Comparison of ENCODE assay signal across 17 cellular contexts in the genomic region with DNA sequence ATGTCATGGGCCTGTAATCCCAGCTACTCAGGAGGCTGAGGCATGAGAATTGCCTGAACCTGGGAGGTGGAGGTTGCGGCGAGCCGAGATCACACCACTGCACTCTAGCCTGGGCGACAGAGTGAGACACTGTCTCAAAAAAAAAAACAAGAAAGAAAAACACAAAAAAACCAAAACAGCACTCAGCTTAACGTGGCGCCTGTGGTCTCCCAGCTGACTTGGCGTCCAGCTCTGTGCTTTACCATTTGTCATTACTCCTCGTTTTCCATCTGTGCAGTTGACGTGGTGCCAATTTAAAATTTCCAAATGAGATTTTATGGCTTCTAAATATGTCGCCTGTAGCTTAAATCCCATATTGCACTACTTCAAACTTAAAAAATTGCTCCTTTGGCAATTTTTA. TPM values are rescaled to one million over a fixed set of nuclear protein-coding genes. Genes with fewer than 3 reads are reported as not detected.
DNase-seq lines count a peak whose midpoint lies in the region; ATAC-seq, FAIRE-seq and TF ChIP-seq lines count a peak whose summit lies in the region.
"Had no signal": no experiment of that assay in that cellular context is flagged by ENCODE, and none has a peak within 500 bp of the region (broad histone marks: within the 10 kb centered on the region; RNA-seq: fewer than 3 reads in every experiment).

No MANE protein-coding gene starts in this region.

- H3K9me3 ChIP-seq in gastroesophageal sphincter (no peaks in the 10 kb centered on the region), sigmoid colon (no peaks in the 10 kb centered on the region), HepG2 (ENCODE audit: low read length) (no peaks in the 10 kb centered on the region)

- no peak overlapping the region for H3K9ac ChIP-seq in HepG2 (ENCODE audit: insufficient read depth, low read depth, low read length)

- H3K36me3 ChIP-seq in gastroesophageal sphincter (peaks cover 0 to 13% of the 10 kb centered on the region in 2 donors), sigmoid colon (peaks cover 0 to 25% (median 5%) of the 10 kb centered on the region in 4 donors), HepG2 (replicated peaks in 1 of 2; ENCODE audit: control insufficient read depth in 1 of 2, insufficient read depth in 2 of 2, low read length in 2 of 2) (no peaks in the 10 kb centered on the region)

- H3K27ac ChIP-seq in gastroesophageal sphincter (peak overlapping the region; percentile 76 to 98 (median 84)), sigmoid colon (peak overlapping the region; percentile 82 to 87 (median 82)), HepG2 (ENCODE audit: extremely low read length, insufficient read depth, low read length) (no peak overlapping the region)

- DNase-seq in D341Med (ENCODE audit: low spot score) (peak; percentile 47), NCI-H524 (lab: John Stamatoyannopoulos, UW) (peak; percentile 29 to 72), sigmoid colon (no peak), HepG2 (ENCODE audit: low spot score) (no peak), SKM-1 treated with dmso at 0.1 percent for 144 hours (lab: John Stamatoyannopoulos, UW; ENCODE audit: unreplicated experiment) (no peak)
- no peak for DNase-seq in stimulated activated CD4-positive, alpha-beta T cell treated with anti-CD3 and anti-CD28 coated beads, Interleukin-4, amount 100 ng/mL, for 24 hours
- DNase-seq: activated CD4-positive, CD25-positive, alpha-beta regulatory T cell; activated naive CD8-positive, alpha-beta T cell treated with anti-CD3 and anti-CD28 coated beads, Interleukin-2, amount 50 U/mL, for 24 hours; DMS153; naive thymus-derived CD8-positive, alpha-beta T cell; NK-92 treated with Interleukin-12 subunit alpha and Interleukin-12 subunit beta, amount 100 ng/mL, for 24 hours; T-cell had no signal

- H2AFZ ChIP-seq in HepG2 (ENCODE audit: low read length) = no peak overlapping the region

- no peaks in the 10 kb centered on the region for H4K20me1 ChIP-seq in HepG2 (ENCODE audit: insufficient read depth, low read length)

- peaks cover 0 to 30% (median 0%) of the 10 kb centered on the region in 3 donors for H3K4me1 ChIP-seq in gastroesophageal sphincter
- H3K4me1 ChIP-seq in sigmoid colon = peaks cover 0 to 16% (median 13%) of the 10 kb centered on the region in 4 donors
- H3K4me1 ChIP-seq in HepG2 (ENCODE audit: insufficient read depth, low read length) = no peaks in the 10 kb centered on the region

- TF ChIP-seq CTCF in gastroesophageal sphincter (IDR thresholded peaks at IDR 0.05) = no peak
- no peak for TF ChIP-seq CTCF in sigmoid colon (IDR thresholded peaks at IDR 0.05)
- no peak for TF ChIP-seq CTCF in HepG2 (CRISPR knock-in tag; IDR thresholded peaks at IDR 0.05)

- TF ChIP-seq RAD21 in HepG2 (CRISPR knock-in tag; IDR thresholded peaks at IDR 0.05) = no peak

- no peaks in the 10 kb centered on the region for H3K79me2 ChIP-seq in HepG2 (ENCODE audit: insufficient read depth, low read length)

- BruUV-seq in HepG2 (replicated peaks; lab: Mats Ljungman, UMichigan) = no TSS peak

- intact Hi-C loops in sigmoid colon (cut with DNase I) (loop anchor here (5.0 to 10.0 kb wide), 2 partner anchors 114 to 261 kb away; no protein-coding TSS in a partner anchor), HepG2 (cut with micrococcal nuclease; ENCODE audit: unreplicated experiment) (no loop called here)

- peak overlapping the region; percentile 45 to 98 for H3K4me3 ChIP-seq in gastroesophageal sphincter
- peak overlapping the region; percentile 34 to 52 (median 46) for H3K4me3 ChIP-seq in sigmoid colon
- no peak overlapping the region for H3K4me3 ChIP-seq in HepG2 (replicated peaks in 1 of 3; ENCODE audit: insufficient read depth in 1 of 3, low read depth in 2 of 3, low read length in 3 of 3)

- no peaks in the 10 kb centered on the region for H3K27me3 ChIP-seq in gastroesophageal sphincter
- no peaks in the 10 kb centered on the region for H3K27me3 ChIP-seq in sigmoid colon
- H3K27me3 ChIP-seq in HepG2 (ENCODE audit: control insufficient read depth in 1 of 2, insufficient read depth in 2 of 2, low read length in 2 of 2) = no peaks in the 10 kb centered on the region

- ATAC-seq in gastroesophageal sphincter = no peak
- ATAC-seq in HepG2 = no peak
- ATAC-seq in GM19455 (IDR thresholded peaks at IDR 0.05; ENCODE audit: unreplicated experiment) = no peak

- FAIRE-seq in HepG2 (lab: Jason Lieb, UNC) = no peak
- FAIRE-seq: frontal cortex, keratinocyte had no signal

- TF ChIP-seq POLR2A in gastroesophageal sphincter (IDR thresholded peaks at IDR 0.05) (no peak), sigmoid colon (IDR thresholded peaks at IDR 0.05) (no peak), HepG2 (IDR thresholded peaks at IDR 0.05; ENCODE audit: insufficient read depth in 1 of 2, low read depth in 2 of 2, low read length in 2 of 2) (no peak)

- TF ChIP-seq EP300 in gastroesophageal sphincter (IDR thresholded peaks at IDR 0.05) (no peak), sigmoid colon (IDR thresholded peaks at IDR 0.05) (no peak), HepG2 (IDR thresholded peaks at IDR 0.05; ENCODE audit: low read depth in 2 of 2, low read length in 2 of 2) (no peak), HepG2 (CRISPR knock-in tag; IDR thresholded peaks at IDR 0.05; ENCODE audit: borderline replicate concordance) (no peak)

- 46 to 51% methylated on average over 10 of the region's 10 CpGs for WGBS in gastroesophageal sphincter (ENCODE audit: low coverage in 1 of 2), 2 donors
- WGBS in sigmoid colon, 2 donors = 74 to 77% methylated on average over 10 of the region's 10 CpGs
- 49% methylated on average over 10 of the region's 10 CpGs for WGBS in HepG2 (ENCODE audit: low lambda C conversion rate)

- no peak overlapping the region for H3K4me2 ChIP-seq in HepG2 (ENCODE audit: low read depth, low read length)

- POLR2A ChIA-PET in HepG2 (lab: Yijun Ruan, JAX) = no interaction called here

- CTCF ChIA-PET in HepG2 (lab: Yijun Ruan, JAX; ENCODE audit: low intra/inter-chr PET ratio, low total read pairs) = no interaction called here

- in situ Hi-C loops in HepG2 (cut with HindIII; ENCODE audit: extremely low pct_ligation_motif_present, low pct_unique_long_range_greater_than_20kb) = no loop called here

RNA-seq across cellular contexts. Expression of gene MGP, which starts 2.0 kb away (rescaled TPM):
- total RNA-seq in gastroesophageal sphincter (100 to 1,000 TPM; 506 to 706 (median 636) TPM), sigmoid colon (1,000 to 10,000 TPM in 3 of 4 donors, 100 to 1,000 TPM in 1; 984 to 2,103 (median 1,249) TPM), HepG2 (2016; rRNA removed; fragmentation: Illumina TruSeq; extraction: Trizol) (not detected in 2 replicates)
- polyA plus RNA-seq in sigmoid colon (100 to 1,000 TPM in 2 of 3 donors, 10 to 100 TPM in 1; 21.7 to 436 (median 179) TPM), HepG2 (2011; rRNA removed) (not detected in 2 replicates)
- total RNA-seq in HepG2 (2016; cell fraction: cytosol; rRNA removed; fragmentation: Illumina TruSeq; extraction: Trizol; ENCODE audit: low read depth) = not detected in 2 replicates
- total RNA-seq in HepG2 (2016; cell fraction: insoluble cytoplasmic fraction; rRNA removed; fragmentation: Illumina TruSeq; extraction: Trizol) = not detected in 2 replicates
- not detected in 2 replicates for total RNA-seq in HepG2 (2016; cell fraction: membrane; rRNA removed; fragmentation: Illumina TruSeq; extraction: Trizol)
- not detected in 2 replicates for total RNA-seq in HepG2 (2016; cell fraction: nucleus; rRNA removed; fragmentation: Illumina TruSeq; extraction: Trizol)
- polyA plus RNA-seq in HepG2 (2011; cell fraction: cytosol; rRNA removed) = not detected in 2 replicates
- not detected in 2 replicates for polyA plus RNA-seq in HepG2 (2011; cell fraction: nucleus; rRNA removed)
- polyA plus RNA-seq in HepG2 (2012) = not detected in 2 replicates
- not detected in 2 replicates for polyA plus RNA-seq in HepG2 (2016; cell fraction: cytosol; fragmentation: Illumina TruSeq; extraction: Trizol; ENCODE audit: low read depth)
- not detected in 2 replicates for polyA plus RNA-seq in HepG2 (2016; cell fraction: insoluble cytoplasmic fraction; fragmentation: Illumina TruSeq; extraction: Trizol; ENCODE audit: low read depth)
- polyA plus RNA-seq in HepG2 (2016; cell fraction: membrane; fragmentation: Illumina TruSeq; extraction: Trizol; ENCODE audit: low read depth) = not detected in 2 replicates
- polyA plus RNA-seq in HepG2 (2016; cell fraction: nucleus; fragmentation: Illumina TruSeq; extraction: Trizol; ENCODE audit: insufficient read depth, low read depth) = not detected in 2 replicates
- polyA minus RNA-seq in HepG2 (2011; rRNA and poly(A)+ RNA removed; ENCODE audit: low replicate concordance) = not detected in 2 replicates
- polyA minus RNA-seq in HepG2 (2011; cell fraction: cytosol; rRNA and poly(A)+ RNA removed) = not detected in 2 replicates
- polyA minus RNA-seq in HepG2 (2011; cell fraction: nucleus; rRNA and poly(A)+ RNA removed) = not detected in 2 replicates

RNA-seq across cellular contexts. Expression of gene ART4, which starts 40.3 kb away (rescaled TPM):
- total RNA-seq in gastroesophageal sphincter (1 to 10 TPM in 1 of 4 donors, under 1 TPM in 3; 0.13 to 1.7 (median 0.62) TPM), sigmoid colon (1 to 10 TPM in 2 of 4 donors, under 1 TPM in 2; 0.27 to 3.1 (median 1.2) TPM), HepG2 (2016; rRNA removed; fragmentation: Illumina TruSeq; extraction: Trizol) (12.0 and 20.3 TPM in 2 replicates)
- polyA plus RNA-seq in sigmoid colon (under 1 TPM in 2 of 3 donors, not detected in 1; 0.36 to 0.60 TPM), HepG2 (2011; rRNA removed) (15.9 and 17.6 TPM in 2 replicates)
- total RNA-seq in HepG2 (2016; cell fraction: cytosol; rRNA removed; fragmentation: Illumina TruSeq; extraction: Trizol; ENCODE audit: low read depth) = 2.1 and 3.7 TPM in 2 replicates
- 14.3 and 18.9 TPM in 2 replicates for total RNA-seq in HepG2 (2016; cell fraction: insoluble cytoplasmic fraction; rRNA removed; fragmentation: Illumina TruSeq; extraction: Trizol)
- 6.7 and 6.9 TPM in 2 replicates for total RNA-seq in HepG2 (2016; cell fraction: membrane; rRNA removed; fragmentation: Illumina TruSeq; extraction: Trizol)
- 20.5 and 23.4 TPM in 2 replicates for total RNA-seq in HepG2 (2016; cell fraction: nucleus; rRNA removed; fragmentation: Illumina TruSeq; extraction: Trizol)
- 14.2 and 16.4 TPM in 2 replicates for polyA plus RNA-seq in HepG2 (2011; cell fraction: cytosol; rRNA removed)
- polyA plus RNA-seq in HepG2 (2011; cell fraction: nucleus; rRNA removed) = 8.0 and 8.2 TPM in 2 replicates
- polyA plus RNA-seq in HepG2 (2012) = 5.3 and 10.8 TPM in 2 replicates
- 0.87 and 1.2 TPM in 2 replicates for polyA plus RNA-seq in HepG2 (2016; cell fraction: cytosol; fragmentation: Illumina TruSeq; extraction: Trizol; ENCODE audit: low read depth)
- polyA plus RNA-seq in HepG2 (2016; cell fraction: insoluble cytoplasmic fraction; fragmentation: Illumina TruSeq; extraction: Trizol; ENCODE audit: low read depth) = 8.3 and 8.9 TPM in 2 replicates
- polyA plus RNA-seq in HepG2 (2016; cell fraction: membrane; fragmentation: Illumina TruSeq; extraction: Trizol; ENCODE audit: low read depth) = 2.2 and 2.3 TPM in 2 replicates
- polyA plus RNA-seq in HepG2 (2016; cell fraction: nucleus; fragmentation: Illumina TruSeq; extraction: Trizol; ENCODE audit: insufficient read depth, low read depth) = 13.4 and 17.8 TPM in 2 replicates
- 29.3 TPM in 1 of 2 replicates, not detected in the other for polyA minus RNA-seq in HepG2 (2011; rRNA and poly(A)+ RNA removed; ENCODE audit: low replicate concordance)
- polyA minus RNA-seq in HepG2 (2011; cell fraction: cytosol; rRNA and poly(A)+ RNA removed) = 9.1 and 10.9 TPM in 2 replicates
- polyA minus RNA-seq in HepG2 (2011; cell fraction: nucleus; rRNA and poly(A)+ RNA removed) = 35.9 and 36.7 TPM in 2 replicates
- total RNA-seq: frontal cortex; IMR-90; naive thymus-derived CD8-positive, alpha-beta T cell; T-cell had no signal
- polyA plus RNA-seq: IMR-90; keratinocyte; naive thymus-derived CD8-positive, alpha-beta T cell had no signal

RNA-seq across cellular contexts. Expression of gene ERP27, which starts 54.7 kb away (rescaled TPM):
- total RNA-seq in gastroesophageal sphincter = 1 to 10 TPM in 1 of 4 donors, under 1 TPM in 2, not detected in 1; 0.54 to 3.4 (median 0.96) TPM
- total RNA-seq in sigmoid colon = not detected
- 1 to 10 TPM in 1 of 3 donors, under 1 TPM in 2; 0.23 to 2.3 (median 0.60) TPM for polyA plus RNA-seq in sigmoid colon
- total RNA-seq in HepG2 (2016; rRNA removed; fragmentation: Illumina TruSeq; extraction: Trizol) = 5.1 and 6.6 TPM in 2 replicates
- total RNA-seq in HepG2 (2016; cell fraction: cytosol; rRNA removed; fragmentation: Illumina TruSeq; extraction: Trizol; ENCODE audit: low read depth) = 1.5 and 2.2 TPM in 2 replicates
- 4.6 and 8.4 TPM in 2 replicates for total RNA-seq in HepG2 (2016; cell fraction: insoluble cytoplasmic fraction; rRNA removed; fragmentation: Illumina TruSeq; extraction: Trizol)
- total RNA-seq in HepG2 (2016; cell fraction: membrane; rRNA removed; fragmentation: Illumina TruSeq; extraction: Trizol) = 3.1 and 3.6 TPM in 2 replicates
- total RNA-seq in HepG2 (2016; cell fraction: nucleus; rRNA removed; fragmentation: Illumina TruSeq; extraction: Trizol) = 7.5 and 8.3 TPM in 2 replicates
- polyA plus RNA-seq in HepG2 (2011; rRNA removed) = 1.6 and 1.8 TPM in 2 replicates
- 1.2 and 1.8 TPM in 2 replicates for polyA plus RNA-seq in HepG2 (2011; cell fraction: cytosol; rRNA removed)
- 0.34 and 0.36 TPM in 2 replicates for polyA plus RNA-seq in HepG2 (2011; cell fraction: nucleus; rRNA removed)
- polyA plus RNA-seq in HepG2 (2012) = 0.33 and 0.59 TPM in 2 replicates
- polyA plus RNA-seq in HepG2 (2016; cell fraction: cytosol; fragmentation: Illumina TruSeq; extraction: Trizol; ENCODE audit: low read depth) = 2.1 and 3.6 TPM in 2 replicates
- 5.1 and 6.0 TPM in 2 replicates for polyA plus RNA-seq in HepG2 (2016; cell fraction: insoluble cytoplasmic fraction; fragmentation: Illumina TruSeq; extraction: Trizol; ENCODE audit: low read depth)
- polyA plus RNA-seq in HepG2 (2016; cell fraction: membrane; fragmentation: Illumina TruSeq; extraction: Trizol; ENCODE audit: low read depth) = 2.4 and 3.7 TPM in 2 replicates
- 11.6 and 13.9 TPM in 2 replicates for polyA plus RNA-seq in HepG2 (2016; cell fraction: nucleus; fragmentation: Illumina TruSeq; extraction: Trizol; ENCODE audit: insufficient read depth, low read depth)
- 0.92 TPM in 1 of 2 replicates, not detected in the other for polyA minus RNA-seq in HepG2 (2011; rRNA and poly(A)+ RNA removed; ENCODE audit: low replicate concordance)
- polyA minus RNA-seq in HepG2 (2011; cell fraction: cytosol; rRNA and poly(A)+ RNA removed) = 0.35 and 0.59 TPM in 2 replicates
- 0.52 and 0.87 TPM in 2 replicates for polyA minus RNA-seq in HepG2 (2011; cell fraction: nucleus; rRNA and poly(A)+ RNA removed)
- total RNA-seq: frontal cortex, IMR-90 had no signal
- polyA plus RNA-seq: IMR-90 had no signal

Comparison
In these comparisons a context has a peak if more than half of its experiments do, and no peak if none do; other contexts are left out.
1. DNase-seq: peak in D341Med (single experiment) and NCI-H524 (2 of 2); none in sigmoid colon (single experiment), stimulated activated CD4-positive, alpha-beta T cell treated with anti-CD3 and anti-CD28 coated beads, Interleukin-4, amount 100 ng/mL, for 24 hours (single experiment), HepG2 (single experiment) and SKM-1 treated with dmso at 0.1 percent for 144 hours (single experiment).
2. H3K4me3 ChIP-seq: peak in gastroesophageal sphincter (2 of 2) and sigmoid colon (4 of 4); none in HepG2 (0 of 3).
3. RNA of gene MGP, which starts 2.0 kb away (total RNA-seq): 984 to 2,103 TPM in sigmoid colon and 506 to 706 TPM in gastroesophageal sphincter; not detected in HepG2; every median in the first group is over 100 times any median in the second.